Comparison of ENCODE assay signal across 1 cellular context in the genomic region with DNA sequence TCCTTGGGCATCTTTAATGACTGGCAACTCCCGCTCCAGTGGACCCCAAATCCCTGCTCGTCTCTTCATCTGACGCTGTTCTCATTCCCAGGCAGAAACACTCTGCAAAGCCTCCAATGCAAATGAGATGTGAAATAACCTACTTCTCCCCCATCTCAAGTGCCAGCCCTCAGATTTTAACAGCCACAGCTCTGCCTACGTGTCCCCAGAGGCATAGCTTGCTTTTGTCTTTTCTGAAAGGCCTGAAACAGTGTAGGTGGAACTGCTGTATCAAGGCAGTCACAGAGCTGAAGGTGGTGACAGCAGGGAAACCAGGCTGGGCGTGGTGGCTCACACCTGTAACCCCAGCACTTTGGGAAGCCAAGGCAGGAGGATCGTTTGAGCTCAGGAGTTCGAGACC.
A peak's percentile ranks its signal among the peaks of the same experiment; 100 is the strongest.
TF ChIP-seq lines count a peak whose summit lies in the region.

No MANE protein-coding gene starts in this region.

TF ChIP-seq in GM12878, 131 proteins besides CTCF, POLR2A, EP300 and RAD21:
- TF ChIP-seq SMARCA5 (IDR thresholded peaks at IDR 0.05) (0 out of 2 replicates have a peak, but pooled peaks have one; percentile 43), ETV6 (conservative IDR thresholded peaks at IDR 0.05 in 1 of 2, IDR thresholded peaks at IDR 0.05 in 1 of 2; ENCODE audit: borderline replicate concordance in 1 of 2, low read depth in 1 of 2) (no peak)
TF ChIP-seq in GM12878: peak in this region for 1.
